32 cellular contexts compared by ENCODE assay signal in genomic region chr12:100651694-100652093, GRCh38.
DNase-seq lines count a peak whose midpoint lies in the region; TF ChIP-seq lines count a peak whose summit lies in the region.
"Had no signal": no experiment of that assay in that cellular context is flagged by ENCODE, and none has a peak within 500 bp of the region (broad histone marks: within the 10 kb centered on the region; RNA-seq: fewer than 3 reads in every experiment).

No MANE protein-coding gene starts in this region.

- H3K36me3 ChIP-seq in brain microvascular endothelial cell (replicated peaks) (no peaks in the 10 kb centered on the region), testis (ENCODE audit: low read depth, missing control alignments) (no peaks in the 10 kb centered on the region)
- H3K36me3 ChIP-seq: ascending aorta, BLaER1, lower lobe of right lung, SJCRH30, suprapubic skin had no signal

- H3K27ac ChIP-seq in brain microvascular endothelial cell = no peak overlapping the region
- no peak overlapping the region for H3K27ac ChIP-seq in testis
- H3K27ac ChIP-seq: ascending aorta, BLaER1, coronary artery, lower lobe of right lung, SJCRH30, suprapubic skin had no signal

- no peak for TF ChIP-seq POLR2A in testis (IDR thresholded peaks at IDR 0.05)

- H3K27me3 ChIP-seq in brain microvascular endothelial cell (replicated peaks) (no peaks in the 10 kb centered on the region), testis (no peaks in the 10 kb centered on the region)
- H3K27me3 ChIP-seq: ascending aorta, BLaER1, SJCRH30, suprapubic skin had no signal

- 65 to 69% methylated on average over 4 of the region's 4 CpGs for WGBS in testis, 2 donors

- H3K4me1 ChIP-seq in testis = no peaks in the 10 kb centered on the region
- H3K4me1 ChIP-seq: ascending aorta, BLaER1, lower lobe of right lung, SJCRH30, suprapubic skin had no signal

- no peaks in the 10 kb centered on the region for H3K9me3 ChIP-seq in testis
- H3K9me3 ChIP-seq: ascending aorta, BLaER1, lower lobe of right lung, SJCRH30, suprapubic skin had no signal

- H3K4me3 ChIP-seq in brain microvascular endothelial cell (ENCODE audit: low read depth, low read length) (no peak overlapping the region), testis (no peak overlapping the region)
- H3K4me3 ChIP-seq: ascending aorta, BLaER1, coronary artery, lower lobe of right lung, SJCRH30, suprapubic skin had no signal

- peak; percentile 19 for TF ChIP-seq CTCF in brain microvascular endothelial cell (IDR thresholded peaks at IDR 0.05; ENCODE audit: low read depth, low read length, missing control alignments)
- no peak for TF ChIP-seq CTCF in testis (IDR thresholded peaks at IDR 0.05)

- intact Hi-C loops in testis (cut with DNase I; ENCODE audit: low total_unique reads) = no loop called here

- DNase-seq in KBM-7 (peak; percentile 4), brain microvascular endothelial cell (no peak), kidney tubule cell (ENCODE audit: low spot score) (peak; percentile 51), testis (peak; percentile 25), amniotic stem cell (lab: John Stamatoyannopoulos, UW) (no peak), ecto neural progenitor cell (ENCODE audit: low spot score) (no peak)
- DNase-seq in stimulated activated CD4-positive, alpha-beta T cell treated with anti-CD3 and anti-CD28 coated beads, Interleukin-4, amount 100 ng/mL, for 4 hours = no peak
- DNase-seq: ACHN; activated gamma-delta T cell; activated naive CD8-positive, alpha-beta T cell treated with anti-CD3 and anti-CD28 coated beads, Interleukin-2, amount 10 ng/mL, durations not matched to agents 7 days and 5 days; activated T-cell treated with anti-CD3 and anti-CD28 coated beads, Interleukin-2, amount 50 U/mL, for 24 hours; caudate nucleus; DMS 273 treated with DMSO at 0.1 percent for 48 hours; effector memory CD8-positive, alpha-beta T cell; foreskin fibroblast; IMR-90; kidney glomerular epithelial cell; lower lobe of right lung; natural killer cell; NCI-H1105; NCI-H187 treated with DMSO at 0.1 percent for 48 hours; NCI-H2171; NCI-H510A treated with DMSO at 0.1 percent for 48 hours; RPMI8226; SJCRH30; small intestine; stimulated activated naive CD4-positive, alpha-beta T cell treated with Interleukin-2 at 50 U/mL for 16 hours; T-helper 1 cell had no signal

- in situ Hi-C loops in KBM-7 (cut with MboI; ENCODE audit: low pct_unique_long_range_greater_than_20kb, low sequenced_read_pairs) = no loop called here
- in situ Hi-C loops in brain microvascular endothelial cell (cut with HindIII; ENCODE audit: low pct_ligation_motif_present, low sequenced_read_pairs) = no loop called here

Comparison
In these comparisons a context has a peak if more than half of its experiments do, and no peak if none do; other contexts are left out.
1. DNase-seq: peak in KBM-7 (single experiment), kidney tubule cell (single experiment) and testis (single experiment); none in brain microvascular endothelial cell (single experiment), amniotic stem cell (single experiment), ecto neural progenitor cell (single experiment) and stimulated activated CD4-positive, alpha-beta T cell treated with anti-CD3 and anti-CD28 coated beads, Interleukin-4, amount 100 ng/mL, for 4 hours (0 of 2).